14 cellular contexts compared by ENCODE assay signal in genomic region chr3:52890735-52891134, GRCh38. TPM values are rescaled to one million over a fixed set of nuclear protein-coding genes. Genes with fewer than 3 reads are reported as not detected.
A peak's percentile ranks its signal among the peaks of the same experiment; 100 is the strongest.
DNase-seq lines count a peak whose midpoint lies in the region; ATAC-seq and TF ChIP-seq lines count a peak whose summit lies in the region.
"Had no signal": no experiment of that assay in that cellular context is flagged by ENCODE, and none has a peak within 500 bp of the region (broad histone marks: within the 10 kb centered on the region; RNA-seq: fewer than 3 reads in every experiment).

No MANE protein-coding gene starts in this region.

- no peak for TF ChIP-seq CTCF in omental fat pad (IDR thresholded peaks at IDR 0.05)

- ATAC-seq in left lobe of liver: no peak
- no peak for ATAC-seq in omental fat pad (ENCODE audit: low FRiP score)

- peak; percentile 67 for DNase-seq in stimulated activated CD4-positive, alpha-beta T cell treated with anti-CD3 and anti-CD28 coated beads, Interleukin-15, amount 100 ng/mL, for 24 hours
- no peak for DNase-seq in stimulated activated CD4-positive, alpha-beta T cell treated with anti-CD3 and anti-CD28 coated beads, Interleukin-12 subunit alpha, Interleukin-12 subunit beta, amount 100 ng/mL, for 4 hours
- DNase-seq in activated T-cell treated with anti-CD3 and anti-CD28 coated beads, Interleukin-2, amount 50 U/mL, for 48 hours: peak; percentile 66 to 72
- peak; percentile 18 for DNase-seq in left lobe of liver (ENCODE audit: low spot score)
- no peak for DNase-seq in NCI-H526 (lab: John Stamatoyannopoulos, UW)
- DNase-seq in NAMALWA (ENCODE audit: low spot score): no peak
- DNase-seq in omental fat pad (ENCODE audit: low spot score): no peak
- DNase-seq in GM19238 (ENCODE audit: insufficient read length, low spot score): no peak
- DNase-seq: BE2C, GOT3, KG1, naive B cell, WERI-Rb-1 had no signal

RNA-seq across cellular contexts. Expression of gene STIMATE, which starts 6.6 kb away (rescaled TPM):
- 36.4 TPM for total RNA-seq in left lobe of liver
- total RNA-seq in omental fat pad: 10 to 100 TPM; 15.1 to 34.7 (median 18.8) TPM

RNA-seq across cellular contexts. Expression of gene MUSTN1, which starts 55.9 kb away (rescaled TPM):
- total RNA-seq in left lobe of liver (0.38 TPM), omental fat pad (10 to 100 TPM in 1 of 4 donors, 1 to 10 TPM in 3; 2.8 to 34.7 (median 6.4) TPM)
- total RNA-seq: fibroblast of lung had no signal

Comparison
In these comparisons a context has a peak if more than half of its experiments do, and no peak if none do; other contexts are left out.
1. DNase-seq: peak in stimulated activated CD4-positive, alpha-beta T cell treated with anti-CD3 and anti-CD28 coated beads, Interleukin-15, amount 100 ng/mL, for 24 hours (single experiment), activated T-cell treated with anti-CD3 and anti-CD28 coated beads, Interleukin-2, amount 50 U/mL, for 48 hours (2 of 2) and left lobe of liver (single experiment); none in stimulated activated CD4-positive, alpha-beta T cell treated with anti-CD3 and anti-CD28 coated beads, Interleukin-12 subunit alpha, Interleukin-12 subunit beta, amount 100 ng/mL, for 4 hours (single experiment), NCI-H526 (0 of 2), NAMALWA (single experiment), omental fat pad (single experiment) and GM19238 (single experiment).